Comparison of ENCODE assay signal across 25 cellular contexts in genomic region chr10:82234173-82234572, GRCh38.
"Had no signal": no experiment of that assay in that cellular context is flagged by ENCODE, and none has a peak within 500 bp of the region (broad histone marks: within the 10 kb centered on the region; RNA-seq: fewer than 3 reads in every experiment).

No MANE protein-coding gene starts in this region.

- H3K4me3 Mint-ChIP-seq: dendritic cell treated with granulocyte-macrophage colony-stimulating factor and Interleukin-4, amounts not matched to agents 40 ng/mL and 50 ng/mL, for 4 days; effector memory CD8-positive, alpha-beta T cell; endodermal cell; mesothelial cell of epicardium; naive B cell had no signal

- H3K27ac Mint-ChIP-seq: dendritic cell treated with granulocyte-macrophage colony-stimulating factor and Interleukin-4, amounts not matched to agents 40 ng/mL and 50 ng/mL, for 4 days; effector memory CD8-positive, alpha-beta T cell; endodermal cell; mesothelial cell of epicardium; naive B cell had no signal

- ATAC-seq: effector memory CD8-positive, alpha-beta T cell; esophagus mucosa; gastrocnemius medialis; heart right ventricle; left cardiac atrium; left lung; left ventricle myocardium superior; lower lobe of right lung; mucosa of descending colon had no signal

- H3K4me3 ChIP-seq: colonic mucosa, esophagus squamous epithelium, gastrocnemius medialis, heart right ventricle, left lung, lower lobe of right lung, mucosa of descending colon had no signal

- DNase-seq: colonic mucosa; cortex of kidney; effector CD8-positive, alpha-beta T cell; effector memory CD8-positive, alpha-beta T cell; endodermal cell; erythroblast; esophagus squamous epithelium; foreskin fibroblast; foreskin melanocyte; gastrocnemius medialis; glutamatergic neuron; head of caudate nucleus; heart right ventricle; hippocampal formation; left cardiac atrium; left lung; left ventricle myocardium superior; lower lobe of right lung; mesenchymal stem cell; mucosa of descending colon; naive B cell had no signal

- H3K27me3 ChIP-seq: colonic mucosa, esophagus squamous epithelium, gastrocnemius medialis, heart right ventricle, left lung had no signal

- H3K27me3 Mint-ChIP-seq: dendritic cell treated with granulocyte-macrophage colony-stimulating factor and Interleukin-4, amounts not matched to agents 40 ng/mL and 50 ng/mL, for 4 days; effector memory CD8-positive, alpha-beta T cell; naive B cell had no signal

- H3K4me1 Mint-ChIP-seq: endodermal cell, mesothelial cell of epicardium, naive B cell had no signal

- H3K36me3 Mint-ChIP-seq: mesothelial cell of epicardium, naive B cell had no signal

- H3K27ac ChIP-seq: colonic mucosa, epithelial cell of prostate, esophagus squamous epithelium, gastrocnemius medialis, heart right ventricle, left lung, lower lobe of right lung had no signal
